1 cellular context compared by ENCODE assay signal in the genomic region with DNA sequence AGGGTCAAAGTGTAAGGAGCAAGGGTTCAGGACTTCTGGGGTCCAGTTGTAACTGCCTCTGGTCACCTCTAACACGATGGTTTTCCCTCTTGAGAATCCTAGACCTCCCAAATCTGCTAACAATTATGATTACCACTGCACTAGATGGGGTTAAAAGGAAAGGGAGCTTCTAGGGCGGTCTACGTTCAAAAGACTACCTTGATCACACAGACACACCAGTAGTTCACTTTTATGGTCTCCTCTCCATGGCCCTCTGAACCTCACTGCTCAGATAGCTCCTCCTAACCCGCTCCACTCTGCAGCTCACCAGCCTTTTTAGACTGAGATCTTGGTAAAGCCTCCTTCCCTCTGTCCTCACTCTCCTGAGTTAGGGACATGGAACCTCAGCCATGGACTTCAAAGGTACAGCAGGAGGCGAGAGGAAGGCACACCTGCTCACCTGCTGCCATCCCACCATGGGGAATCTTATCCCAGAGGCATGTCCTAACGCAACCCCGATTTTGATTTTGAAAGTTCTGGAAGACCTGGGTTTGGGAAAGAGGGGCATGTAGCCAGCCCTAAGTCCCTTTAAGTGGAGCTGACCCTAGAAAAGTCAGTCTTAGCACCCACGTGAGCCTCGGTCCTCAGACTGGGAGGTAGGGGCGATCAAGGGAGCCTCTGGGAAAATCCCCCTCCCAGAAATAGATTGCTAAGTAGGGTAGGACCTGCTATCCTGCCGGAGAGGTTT.
A peak's percentile ranks its signal among the peaks of the same experiment; 100 is the strongest.
TF ChIP-seq lines count a peak whose summit lies in the region.

No MANE protein-coding gene starts in this region.

TF ChIP-seq in HepG2, 621 proteins besides CTCF, POLR2A, EP300 and RAD21 (continued from another document):
- TF ChIP-seq, protein P1, sequence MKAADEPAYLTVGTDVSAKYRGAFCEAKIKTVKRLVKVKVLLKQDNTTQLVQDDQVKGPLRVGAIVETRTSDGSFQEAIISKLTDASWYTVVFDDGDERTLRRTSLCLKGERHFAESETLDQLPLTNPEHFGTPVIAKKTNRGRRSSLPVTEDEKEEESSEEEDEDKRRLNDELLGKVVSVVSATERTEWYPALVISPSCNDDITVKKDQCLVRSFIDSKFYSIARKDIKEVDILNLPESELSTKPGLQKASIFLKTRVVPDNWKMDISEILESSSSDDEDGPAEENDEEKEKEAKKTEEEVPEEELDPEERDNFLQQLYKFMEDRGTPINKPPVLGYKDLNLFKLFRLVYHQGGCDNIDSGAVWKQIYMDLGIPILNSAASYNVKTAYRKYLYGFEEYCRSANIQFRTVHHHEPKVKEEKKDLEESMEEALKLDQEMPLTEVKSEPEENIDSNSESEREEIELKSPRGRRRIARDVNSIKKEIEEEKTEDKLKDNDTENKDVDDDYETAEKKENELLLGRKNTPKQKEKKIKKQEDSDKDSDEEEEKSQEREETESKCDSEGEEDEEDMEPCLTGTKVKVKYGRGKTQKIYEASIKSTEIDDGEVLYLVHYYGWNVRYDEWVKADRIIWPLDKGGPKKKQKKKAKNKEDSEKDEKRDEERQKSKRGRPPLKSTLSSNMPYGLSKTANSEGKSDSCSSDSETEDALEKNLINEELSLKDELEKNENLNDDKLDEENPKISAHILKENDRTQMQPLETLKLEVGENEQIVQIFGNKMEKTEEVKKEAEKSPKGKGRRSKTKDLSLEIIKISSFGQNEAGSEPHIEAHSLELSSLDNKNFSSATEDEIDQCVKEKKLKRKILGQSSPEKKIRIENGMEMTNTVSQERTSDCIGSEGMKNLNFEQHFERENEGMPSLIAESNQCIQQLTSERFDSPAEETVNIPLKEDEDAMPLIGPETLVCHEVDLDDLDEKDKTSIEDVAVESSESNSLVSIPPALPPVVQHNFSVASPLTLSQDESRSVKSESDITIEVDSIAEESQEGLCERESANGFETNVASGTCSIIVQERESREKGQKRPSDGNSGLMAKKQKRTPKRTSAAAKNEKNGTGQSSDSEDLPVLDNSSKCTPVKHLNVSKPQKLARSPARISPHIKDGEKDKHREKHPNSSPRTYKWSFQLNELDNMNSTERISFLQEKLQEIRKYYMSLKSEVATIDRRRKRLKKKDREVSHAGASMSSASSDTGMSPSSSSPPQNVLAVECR (CRISPR knock-in tag; IDR thresholded peaks at IDR 0.05; ENCODE audit: borderline replicate concordance), result no peak
- TF ChIP-seq BORCS8-MEF2B (CRISPR knock-in tag; IDR thresholded peaks at IDR 0.05), result peak; percentile 51
- peak; percentile 81; the same call in 1 of the 2 replicates for TF ChIP-seq SNAI1 (CRISPR knock-in tag; IDR thresholded peaks at IDR 0.05; ENCODE audit: borderline replicate concordance)
- TF ChIP-seq ZNF607 (CRISPR knock-in tag; IDR thresholded peaks at IDR 0.05; ENCODE audit: borderline replicate concordance), result no peak
- no peak for TF ChIP-seq HOXD1 (CRISPR knock-in tag; IDR thresholded peaks at IDR 0.05)
- no peak for TF ChIP-seq SP140L (CRISPR knock-in tag; IDR thresholded peaks at IDR 0.05; ENCODE audit: borderline replicate concordance)
- TF ChIP-seq, protein P2, sequence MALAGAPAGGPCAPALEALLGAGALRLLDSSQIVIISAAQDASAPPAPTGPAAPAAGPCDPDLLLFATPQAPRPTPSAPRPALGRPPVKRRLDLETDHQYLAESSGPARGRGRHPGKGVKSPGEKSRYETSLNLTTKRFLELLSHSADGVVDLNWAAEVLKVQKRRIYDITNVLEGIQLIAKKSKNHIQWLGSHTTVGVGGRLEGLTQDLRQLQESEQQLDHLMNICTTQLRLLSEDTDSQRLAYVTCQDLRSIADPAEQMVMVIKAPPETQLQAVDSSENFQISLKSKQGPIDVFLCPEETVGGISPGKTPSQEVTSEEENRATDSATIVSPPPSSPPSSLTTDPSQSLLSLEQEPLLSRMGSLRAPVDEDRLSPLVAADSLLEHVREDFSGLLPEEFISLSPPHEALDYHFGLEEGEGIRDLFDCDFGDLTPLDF (CRISPR knock-in tag; IDR thresholded peaks at IDR 0.05), result no peak
- no peak for TF ChIP-seq ZNF562 (CRISPR knock-in tag; IDR thresholded peaks at IDR 0.05; ENCODE audit: borderline replicate concordance)
- TF ChIP-seq ZNF446 (CRISPR knock-in tag; IDR thresholded peaks at IDR 0.05), result no peak
- no peak for TF ChIP-seq NFRKB (IDR thresholded peaks at IDR 0.05)
- TF ChIP-seq IRF2 (CRISPR knock-in tag; IDR thresholded peaks at IDR 0.05), result no peak
- TF ChIP-seq ZNF256 (CRISPR knock-in tag; conservative IDR thresholded peaks at IDR 0.05), result no peak
- TF ChIP-seq, protein P3, sequence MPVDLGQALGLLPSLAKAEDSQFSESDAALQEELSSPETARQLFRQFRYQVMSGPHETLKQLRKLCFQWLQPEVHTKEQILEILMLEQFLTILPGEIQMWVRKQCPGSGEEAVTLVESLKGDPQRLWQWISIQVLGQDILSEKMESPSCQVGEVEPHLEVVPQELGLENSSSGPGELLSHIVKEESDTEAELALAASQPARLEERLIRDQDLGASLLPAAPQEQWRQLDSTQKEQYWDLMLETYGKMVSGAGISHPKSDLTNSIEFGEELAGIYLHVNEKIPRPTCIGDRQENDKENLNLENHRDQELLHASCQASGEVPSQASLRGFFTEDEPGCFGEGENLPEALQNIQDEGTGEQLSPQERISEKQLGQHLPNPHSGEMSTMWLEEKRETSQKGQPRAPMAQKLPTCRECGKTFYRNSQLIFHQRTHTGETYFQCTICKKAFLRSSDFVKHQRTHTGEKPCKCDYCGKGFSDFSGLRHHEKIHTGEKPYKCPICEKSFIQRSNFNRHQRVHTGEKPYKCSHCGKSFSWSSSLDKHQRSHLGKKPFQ (CRISPR knock-in tag; IDR thresholded peaks at IDR 0.05; ENCODE audit: insufficient replicate concordance), result no peak
- TF ChIP-seq ZNF878 (CRISPR knock-in tag; IDR thresholded peaks at IDR 0.05), result no peak
- TF ChIP-seq, protein P4, sequence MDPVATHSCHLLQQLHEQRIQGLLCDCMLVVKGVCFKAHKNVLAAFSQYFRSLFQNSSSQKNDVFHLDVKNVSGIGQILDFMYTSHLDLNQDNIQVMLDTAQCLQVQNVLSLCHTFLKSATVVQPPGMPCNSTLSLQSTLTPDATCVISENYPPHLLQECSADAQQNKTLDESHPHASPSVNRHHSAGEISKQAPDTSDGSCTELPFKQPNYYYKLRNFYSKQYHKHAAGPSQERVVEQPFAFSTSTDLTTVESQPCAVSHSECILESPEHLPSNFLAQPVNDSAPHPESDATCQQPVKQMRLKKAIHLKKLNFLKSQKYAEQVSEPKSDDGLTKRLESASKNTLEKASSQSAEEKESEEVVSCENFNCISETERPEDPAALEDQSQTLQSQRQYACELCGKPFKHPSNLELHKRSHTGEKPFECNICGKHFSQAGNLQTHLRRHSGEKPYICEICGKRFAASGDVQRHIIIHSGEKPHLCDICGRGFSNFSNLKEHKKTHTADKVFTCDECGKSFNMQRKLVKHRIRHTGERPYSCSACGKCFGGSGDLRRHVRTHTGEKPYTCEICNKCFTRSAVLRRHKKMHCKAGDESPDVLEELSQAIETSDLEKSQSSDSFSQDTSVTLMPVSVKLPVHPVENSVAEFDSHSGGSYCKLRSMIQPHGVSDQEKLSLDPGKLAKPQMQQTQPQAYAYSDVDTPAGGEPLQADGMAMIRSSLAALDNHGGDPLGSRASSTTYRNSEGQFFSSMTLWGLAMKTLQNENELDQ (CRISPR knock-in tag; IDR thresholded peaks at IDR 0.05; ENCODE audit: borderline replicate concordance), result no peak
- TF ChIP-seq, protein P5, sequence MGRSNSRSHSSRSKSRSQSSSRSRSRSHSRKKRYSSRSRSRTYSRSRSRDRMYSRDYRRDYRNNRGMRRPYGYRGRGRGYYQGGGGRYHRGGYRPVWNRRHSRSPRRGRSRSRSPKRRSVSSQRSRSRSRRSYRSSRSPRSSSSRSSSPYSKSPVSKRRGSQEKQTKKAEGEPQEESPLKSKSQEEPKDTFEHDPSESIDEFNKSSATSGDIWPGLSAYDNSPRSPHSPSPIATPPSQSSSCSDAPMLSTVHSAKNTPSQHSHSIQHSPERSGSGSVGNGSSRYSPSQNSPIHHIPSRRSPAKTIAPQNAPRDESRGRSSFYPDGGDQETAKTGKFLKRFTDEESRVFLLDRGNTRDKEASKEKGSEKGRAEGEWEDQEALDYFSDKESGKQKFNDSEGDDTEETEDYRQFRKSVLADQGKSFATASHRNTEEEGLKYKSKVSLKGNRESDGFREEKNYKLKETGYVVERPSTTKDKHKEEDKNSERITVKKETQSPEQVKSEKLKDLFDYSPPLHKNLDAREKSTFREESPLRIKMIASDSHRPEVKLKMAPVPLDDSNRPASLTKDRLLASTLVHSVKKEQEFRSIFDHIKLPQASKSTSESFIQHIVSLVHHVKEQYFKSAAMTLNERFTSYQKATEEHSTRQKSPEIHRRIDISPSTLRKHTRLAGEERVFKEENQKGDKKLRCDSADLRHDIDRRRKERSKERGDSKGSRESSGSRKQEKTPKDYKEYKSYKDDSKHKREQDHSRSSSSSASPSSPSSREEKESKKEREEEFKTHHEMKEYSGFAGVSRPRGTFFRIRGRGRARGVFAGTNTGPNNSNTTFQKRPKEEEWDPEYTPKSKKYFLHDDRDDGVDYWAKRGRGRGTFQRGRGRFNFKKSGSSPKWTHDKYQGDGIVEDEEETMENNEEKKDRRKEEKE (IDR thresholded peaks at IDR 0.05), result no peak
- TF ChIP-seq TP53 (CRISPR knock-in tag; conservative IDR thresholded peaks at IDR 0.05), result no peak
- peak; percentile 62; the same call in 1 of the 2 replicates for TF ChIP-seq POLR2G (IDR thresholded peaks at IDR 0.05; ENCODE audit: low read depth, low read length)
- TF ChIP-seq ZNF83 (CRISPR knock-in tag; IDR thresholded peaks at IDR 0.05; ENCODE audit: borderline replicate concordance), result no peak
- TF ChIP-seq, protein P6, sequence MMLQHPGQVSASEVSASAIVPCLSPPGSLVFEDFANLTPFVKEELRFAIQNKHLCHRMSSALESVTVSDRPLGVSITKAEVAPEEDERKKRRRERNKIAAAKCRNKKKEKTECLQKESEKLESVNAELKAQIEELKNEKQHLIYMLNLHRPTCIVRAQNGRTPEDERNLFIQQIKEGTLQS (CRISPR knock-in tag; IDR thresholded peaks at IDR 0.05), result no peak
- TF ChIP-seq XBP1 (CRISPR knock-in tag; IDR thresholded peaks at IDR 0.05), result no peak
- TF ChIP-seq, protein P7, sequence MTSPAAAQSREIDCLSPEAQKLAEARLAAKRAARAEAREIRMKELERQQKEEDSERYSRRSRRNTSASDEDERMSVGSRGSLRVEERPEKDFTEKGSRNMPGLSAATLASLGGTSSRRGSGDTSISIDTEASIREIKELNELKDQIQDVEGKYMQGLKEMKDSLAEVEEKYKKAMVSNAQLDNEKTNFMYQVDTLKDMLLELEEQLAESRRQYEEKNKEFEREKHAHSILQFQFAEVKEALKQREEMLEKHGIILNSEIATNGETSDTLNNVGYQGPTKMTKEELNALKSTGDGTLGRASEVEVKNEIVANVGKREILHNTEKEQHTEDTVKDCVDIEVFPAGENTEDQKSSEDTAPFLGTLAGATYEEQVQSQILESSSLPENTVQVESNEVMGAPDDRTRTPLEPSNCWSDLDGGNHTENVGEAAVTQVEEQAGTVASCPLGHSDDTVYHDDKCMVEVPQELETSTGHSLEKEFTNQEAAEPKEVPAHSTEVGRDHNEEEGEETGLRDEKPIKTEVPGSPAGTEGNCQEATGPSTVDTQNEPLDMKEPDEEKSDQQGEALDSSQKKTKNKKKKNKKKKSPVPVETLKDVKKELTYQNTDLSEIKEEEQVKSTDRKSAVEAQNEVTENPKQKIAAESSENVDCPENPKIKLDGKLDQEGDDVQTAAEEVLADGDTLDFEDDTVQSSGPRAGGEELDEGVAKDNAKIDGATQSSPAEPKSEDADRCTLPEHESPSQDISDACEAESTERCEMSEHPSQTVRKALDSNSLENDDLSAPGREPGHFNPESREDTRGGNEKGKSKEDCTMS (CRISPR knock-in tag; conservative IDR thresholded peaks at IDR 0.05), result no peak
- no peak for TF ChIP-seq ZNF605 (CRISPR knock-in tag; IDR thresholded peaks at IDR 0.05)
- no peak for TF ChIP-seq CCDC6 (CRISPR knock-in tag; IDR thresholded peaks at IDR 0.05)
- TF ChIP-seq ZNF468 (CRISPR knock-in tag; IDR thresholded peaks at IDR 0.05), result no peak
- TF ChIP-seq, protein P8, sequence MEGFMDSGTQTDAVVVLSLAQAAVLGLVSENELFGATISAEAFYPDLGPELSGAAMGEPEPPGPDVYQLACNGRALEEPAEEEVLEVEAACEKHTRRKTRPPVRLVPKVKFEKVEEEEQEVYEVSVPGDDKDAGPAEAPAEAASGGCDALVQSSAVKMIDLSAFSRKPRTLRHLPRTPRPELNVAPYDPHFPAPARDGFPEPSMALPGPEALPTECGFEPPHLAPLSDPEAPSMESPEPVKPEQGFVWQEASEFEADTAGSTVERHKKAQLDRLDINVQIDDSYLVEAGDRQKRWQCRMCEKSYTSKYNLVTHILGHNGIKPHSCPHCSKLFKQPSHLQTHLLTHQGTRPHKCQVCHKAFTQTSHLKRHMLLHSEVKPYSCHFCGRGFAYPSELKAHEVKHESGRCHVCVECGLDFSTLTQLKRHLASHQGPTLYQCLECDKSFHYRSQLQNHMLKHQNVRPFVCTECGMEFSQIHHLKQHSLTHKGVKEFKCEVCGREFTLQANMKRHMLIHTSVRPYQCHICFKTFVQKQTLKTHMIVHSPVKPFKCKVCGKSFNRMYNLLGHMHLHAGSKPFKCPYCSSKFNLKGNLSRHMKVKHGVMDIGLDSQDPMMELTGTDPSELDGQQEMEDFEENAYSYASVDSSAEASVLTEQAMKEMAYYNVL (CRISPR knock-in tag; IDR thresholded peaks at IDR 0.05; ENCODE audit: borderline replicate concordance), result no peak
- TF ChIP-seq PRPF4 (IDR thresholded peaks at IDR 0.05; ENCODE audit: low read depth, low read length, poor library complexity, severe bottlenecking), result peak; percentile 27
- TF ChIP-seq ZNF230 (CRISPR knock-in tag; IDR thresholded peaks at IDR 0.05), result peak; percentile 45; the same call in 1 of the 2 replicates
- no peak for TF ChIP-seq BRD4 (CRISPR knock-in tag; IDR thresholded peaks at IDR 0.05)
- TF ChIP-seq ZNF678 (CRISPR knock-in tag; IDR thresholded peaks at IDR 0.05), result no peak
TF ChIP-seq in HepG2: peak in this region for 36.
